ENCODE assay signal across 17 cellular contexts in genomic region chr16:74844041-74844826, GRCh38.
DNase-seq lines count a peak whose midpoint lies in the region; ATAC-seq and TF ChIP-seq lines count a peak whose summit lies in the region.
"Had no signal": no experiment of that assay in that cellular context is flagged by ENCODE, and none has a peak within 500 bp of the region (broad histone marks: within the 10 kb centered on the region; RNA-seq: fewer than 3 reads in every experiment).

No MANE protein-coding gene starts in this region.

- TF ChIP-seq POLR2A in breast epithelium (IDR thresholded peaks at IDR 0.05) (no peak), lower leg skin (IDR thresholded peaks at IDR 0.05) (no peak)

- H3K27me3 ChIP-seq in breast epithelium, result no peaks in the 10 kb centered on the region

- H3K9ac ChIP-seq in SK-N-MC (ENCODE audit: insufficient read length), result no peak overlapping the region

- no peak overlapping the region for H3K4me3 ChIP-seq in breast epithelium
- no peak overlapping the region for H3K4me3 ChIP-seq in SK-N-MC
- H3K4me3 ChIP-seq in fibroblast of mammary gland (ENCODE audit: control insufficient read depth, low read depth, low read length), result no peak overlapping the region
- no peak overlapping the region for H3K4me3 ChIP-seq in lower leg skin (ENCODE audit: low read depth, poor library complexity, severe bottlenecking)
- H3K4me3 ChIP-seq: GM12878 had no signal

- H3K4me1 Mint-ChIP-seq in MCF 10A (ENCODE audit: insufficient read depth, unreplicated experiment), result no peaks in the 10 kb centered on the region

- TF ChIP-seq CTCF in MCF 10A (IDR thresholded peaks at IDR 0.05; ENCODE audit: unreplicated experiment) (no peak), breast epithelium (IDR thresholded peaks at IDR 0.05) (no peak), fibroblast of mammary gland (conservative IDR thresholded peaks at IDR 0.05; ENCODE audit: control insufficient read depth, insufficient read depth, low read depth, low read length) (no peak), lower leg skin (IDR thresholded peaks at IDR 0.05) (no peak)

- H3K36me3 Mint-ChIP-seq in MCF 10A (ENCODE audit: insufficient read depth, unreplicated experiment), result no peaks in the 10 kb centered on the region

- H3K27me3 Mint-ChIP-seq in MCF 10A (ENCODE audit: insufficient read depth, unreplicated experiment), result peaks cover 12% of the 10 kb centered on the region

- H3K27ac Mint-ChIP-seq in MCF 10A (ENCODE audit: low read depth, unreplicated experiment), result no peak overlapping the region

- no peaks in the 10 kb centered on the region for H3K9me3 Mint-ChIP-seq in MCF 10A (ENCODE audit: unreplicated experiment)

- POLR2A ChIA-PET in MCF 10A (lab: Yijun Ruan, JAX), result interaction anchor here (0.7 kb wide), 2 partner anchors 16 to 234 kb away, joined by 3 read pairs; no protein-coding TSS in a partner anchor

- H3K4me1 ChIP-seq in breast epithelium, result no peaks in the 10 kb centered on the region

- no peak overlapping the region for H3K4me3 Mint-ChIP-seq in MCF 10A (ENCODE audit: unreplicated experiment)

- DNase-seq in MCF 10A (ENCODE audit: unreplicated experiment), result peak; percentile 11
- DNase-seq in breast epithelium (ENCODE audit: low spot score in 2 of 2), result no peak
- no peak for DNase-seq in SK-N-MC (ENCODE audit: low read depth, low spot score)
- peak; percentile 29 for DNase-seq in fibroblast of mammary gland (ENCODE audit: low read depth)
- DNase-seq in lower leg skin (ENCODE audit: low spot score in 2 of 2), result no peak
- no peak for DNase-seq in germinal center (ENCODE audit: low spot score)
- DNase-seq: DMS153, KBM-7, NCI-H1092, NCI-H2107, NCI-H69, SHP77 had no signal

- CTCF ChIA-PET in MCF 10A (lab: Yijun Ruan, JAX), result interaction anchor here (0.7 to 5.8 kb wide), 3 partner anchors 18 to 31 kb away, joined by 3 to 26 read pairs (median 4); no protein-coding TSS in a partner anchor

- WGBS in lower leg skin, 2 donors, result 66% methylated on average over 13 of the region's 13 CpGs

- BruUV-seq in MCF 10A (replicated peaks; lab: Mats Ljungman, UMichigan), result no TSS peak

- H3K9me3 ChIP-seq in breast epithelium, result no peaks in the 10 kb centered on the region
- no peaks in the 10 kb centered on the region for H3K9me3 ChIP-seq in SK-N-MC (ENCODE audit: low read depth, low read length)

- H3K27ac ChIP-seq in breast epithelium, result no peak overlapping the region
- H3K27ac ChIP-seq in SK-N-MC, result peak overlapping the region; percentile 96
- H3K27ac ChIP-seq: C4-2B had no signal

- intact Hi-C loops in MCF 10A (cut with micrococcal nuclease) (no loop called here), breast epithelium (cut with DNase I; ENCODE audit: low total_unique reads) (no loop called here), lower leg skin (cut with DNase I; ENCODE audit: low total_unique reads) (no loop called here)

- ATAC-seq in GM21390 (IDR thresholded peaks at IDR 0.05; ENCODE audit: unreplicated experiment), result no peak
- ATAC-seq in HG02763 (IDR thresholded peaks at IDR 0.05; ENCODE audit: unreplicated experiment), result no peak
- ATAC-seq: GM12878, Panc1 had no signal

- H3K36me3 ChIP-seq in breast epithelium (no peaks in the 10 kb centered on the region), SK-N-MC (ENCODE audit: insufficient read depth, low read length) (no peaks in the 10 kb centered on the region)

Comparison
In these comparisons a context has a peak if more than half of its experiments do, and no peak if none do; other contexts are left out.
1. DNase-seq: peak in MCF 10A (single experiment) and fibroblast of mammary gland (single experiment); none in breast epithelium (0 of 2), SK-N-MC (single experiment), lower leg skin (0 of 2) and germinal center (single experiment).